In genomic region chr1:158687037-158687436, GRCh38 we compare ENCODE assay signal across 1 cellular context.
TF ChIP-seq lines count a peak whose summit lies in the region.

No MANE protein-coding gene starts in this region.

TF ChIP-seq in K562, 482 proteins besides CTCF, POLR2A, EP300 and RAD21:
- TF ChIP-seq ZNF184 (CRISPR knock-in tag; IDR thresholded peaks at IDR 0.05) (no peak), MYC (IDR thresholded peaks at IDR 0.05; ENCODE audit: low read depth, low read length) (no peak), MYC (CRISPR knock-in tag; IDR thresholded peaks at IDR 0.05; ENCODE audit: borderline replicate concordance, low read depth) (no peak), GATAD2A (IDR thresholded peaks at IDR 0.05) (no peak), NR2C2 (CRISPR knock-in tag; IDR thresholded peaks at IDR 0.05) (no peak), NR2C2 (tag; IDR thresholded peaks at IDR 0.05) (0 out of 2 replicates have a peak, but pooled peaks have one; percentile 18), EHMT2 (IDR thresholded peaks at IDR 0.05) (0 out of 2 replicates have a peak, but pooled peaks have one; percentile 53), XRCC3 (IDR thresholded peaks at IDR 0.05) (no peak), ZKSCAN3 (CRISPR knock-in tag; IDR thresholded peaks at IDR 0.05) (no peak), ZNF592 (IDR thresholded peaks at IDR 0.05) (peak; percentile 80), MXI1 (IDR thresholded peaks at IDR 0.05; ENCODE audit: low read depth, low read length) (no peak), KDM5B (IDR thresholded peaks at IDR 0.05; ENCODE audit: insufficient replicate concordance, low read depth, low read length) (no peak), TOE1 (IDR thresholded peaks at IDR 0.05; ENCODE audit: borderline replicate concordance) (no peak), TOE1 (CRISPR knock-in tag; IDR thresholded peaks at IDR 0.05; ENCODE audit: borderline replicate concordance, low read depth) (no peak), PHF21A (IDR thresholded peaks at IDR 0.05; ENCODE audit: borderline replicate concordance, low read depth) (no peak), E2F3 (CRISPR knock-in tag; IDR thresholded peaks at IDR 0.05) (no peak), PML (IDR thresholded peaks at IDR 0.05; ENCODE audit: low read length) (0 out of 2 replicates have a peak, but pooled peaks have one; percentile 3), BCLAF1 (IDR thresholded peaks at IDR 0.05; ENCODE audit: borderline replicate concordance in 1 of 2, control insufficient read depth in 1 of 2, low read depth in 2 of 2, low read length in 1 of 2) (no peak), LARP7 (IDR thresholded peaks at IDR 0.05) (no peak), SUPT5H (IDR thresholded peaks at IDR 0.05) (no peak), ZSCAN29 (IDR thresholded peaks at IDR 0.05) (no peak), ZNF639 (CRISPR knock-in tag; conservative IDR thresholded peaks at IDR 0.05 in 1 of 2, IDR thresholded peaks at IDR 0.05 in 1 of 2) (peak in 1 of 2 experiments; percentile 24; a peak in 1 of 4 replicates)
- TF ChIP-seq, protein P1, sequence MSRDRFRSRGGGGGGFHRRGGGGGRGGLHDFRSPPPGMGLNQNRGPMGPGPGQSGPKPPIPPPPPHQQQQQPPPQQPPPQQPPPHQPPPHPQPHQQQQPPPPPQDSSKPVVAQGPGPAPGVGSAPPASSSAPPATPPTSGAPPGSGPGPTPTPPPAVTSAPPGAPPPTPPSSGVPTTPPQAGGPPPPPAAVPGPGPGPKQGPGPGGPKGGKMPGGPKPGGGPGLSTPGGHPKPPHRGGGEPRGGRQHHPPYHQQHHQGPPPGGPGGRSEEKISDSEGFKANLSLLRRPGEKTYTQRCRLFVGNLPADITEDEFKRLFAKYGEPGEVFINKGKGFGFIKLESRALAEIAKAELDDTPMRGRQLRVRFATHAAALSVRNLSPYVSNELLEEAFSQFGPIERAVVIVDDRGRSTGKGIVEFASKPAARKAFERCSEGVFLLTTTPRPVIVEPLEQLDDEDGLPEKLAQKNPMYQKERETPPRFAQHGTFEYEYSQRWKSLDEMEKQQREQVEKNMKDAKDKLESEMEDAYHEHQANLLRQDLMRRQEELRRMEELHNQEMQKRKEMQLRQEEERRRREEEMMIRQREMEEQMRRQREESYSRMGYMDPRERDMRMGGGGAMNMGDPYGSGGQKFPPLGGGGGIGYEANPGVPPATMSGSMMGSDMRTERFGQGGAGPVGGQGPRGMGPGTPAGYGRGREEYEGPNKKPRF (IDR thresholded peaks at IDR 0.05; ENCODE audit: low read depth, low read length), result no peak
